Comparison of ENCODE assay signal across 1 cellular context in the genomic region with DNA sequence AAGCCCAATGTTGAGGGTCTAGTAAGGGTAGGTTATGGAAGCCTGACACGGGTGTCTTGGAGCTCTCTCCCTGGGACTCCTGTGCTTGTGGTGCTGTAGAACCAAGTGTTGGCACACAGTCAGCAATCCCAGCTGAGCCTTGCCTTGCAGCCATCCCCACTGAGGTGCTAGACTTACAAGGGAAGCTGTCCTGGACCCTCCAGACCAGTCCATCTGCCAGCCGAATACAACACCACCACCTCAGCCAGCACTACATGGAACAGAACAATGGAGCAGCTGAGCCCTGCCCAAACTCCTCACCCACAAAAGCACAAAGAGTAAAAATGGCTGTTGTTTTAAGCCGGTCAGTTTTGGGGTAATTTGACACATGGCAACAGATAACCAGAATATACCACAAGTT.
TF ChIP-seq lines count a peak whose summit lies in the region.

No MANE protein-coding gene starts in this region.

TF ChIP-seq in IMR-90, 13 proteins besides CTCF, POLR2A, EP300 and RAD21:
- TF ChIP-seq RFX5 (IDR thresholded peaks at IDR 0.05; ENCODE audit: low read depth, low read length) (no peak), MAZ (IDR thresholded peaks at IDR 0.05; ENCODE audit: borderline replicate concordance, low read depth, low read length) (no peak), CHD1 (IDR thresholded peaks at IDR 0.05; ENCODE audit: low read depth, low read length) (no peak), BHLHE40 (IDR thresholded peaks at IDR 0.05; ENCODE audit: low read depth, low read length) (no peak), MXI1 (IDR thresholded peaks at IDR 0.05; ENCODE audit: borderline replicate concordance, low read depth, low read length) (no peak), SMC3 (IDR thresholded peaks at IDR 0.05; ENCODE audit: low read depth, low read length) (no peak), CEBPB (IDR thresholded peaks at IDR 0.05; ENCODE audit: low read depth, low read length) (no peak), NFE2L2 (IDR thresholded peaks at IDR 0.05; ENCODE audit: low read depth, low read length) (no peak)
- TF ChIP-seq, protein P1, sequence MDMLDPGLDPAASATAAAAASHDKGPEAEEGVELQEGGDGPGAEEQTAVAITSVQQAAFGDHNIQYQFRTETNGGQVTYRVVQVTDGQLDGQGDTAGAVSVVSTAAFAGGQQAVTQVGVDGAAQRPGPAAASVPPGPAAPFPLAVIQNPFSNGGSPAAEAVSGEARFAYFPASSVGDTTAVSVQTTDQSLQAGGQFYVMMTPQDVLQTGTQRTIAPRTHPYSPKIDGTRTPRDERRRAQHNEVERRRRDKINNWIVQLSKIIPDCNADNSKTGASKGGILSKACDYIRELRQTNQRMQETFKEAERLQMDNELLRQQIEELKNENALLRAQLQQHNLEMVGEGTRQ (IDR thresholded peaks at IDR 0.05; ENCODE audit: low read depth, low read length), result no peak
